1 cellular context compared by ENCODE assay signal in the genomic region with DNA sequence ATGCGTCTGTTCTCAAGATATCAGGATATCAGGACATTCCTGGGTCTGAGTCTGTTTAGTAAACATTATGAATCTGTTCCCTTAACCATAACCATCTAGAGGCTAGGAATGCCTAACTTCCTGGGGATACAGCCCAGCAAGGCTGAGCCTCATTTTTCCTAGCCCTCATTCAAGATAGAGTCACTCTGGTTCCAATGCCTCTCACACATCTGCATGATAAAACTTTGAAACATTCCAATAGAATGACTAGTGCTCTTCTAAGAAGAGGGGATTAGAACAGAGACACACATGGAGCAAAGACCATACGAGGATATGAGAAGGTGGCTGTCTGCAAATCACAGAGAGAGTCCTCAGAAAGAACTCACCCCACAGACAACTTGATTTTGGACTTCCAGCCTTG.
TF ChIP-seq lines count a peak whose summit lies in the region.

No MANE protein-coding gene starts in this region.

TF ChIP-seq in GM23338, 12 proteins besides CTCF, POLR2A, EP300 and RAD21:
- TF ChIP-seq POLR2AphosphoS5 (IDR thresholded peaks at IDR 0.05; ENCODE audit: low read depth) (no peak), CREB1 (CRISPR knock-in tag; IDR thresholded peaks at IDR 0.05; ENCODE audit: low read depth) (no peak), ZNF462 (CRISPR knock-in tag; IDR thresholded peaks at IDR 0.05) (peak; percentile 47; the same call in 1 of the 2 replicates)
TF ChIP-seq in GM23338: peak in this region for 1.
